In genomic region chr3:46996689-46997452, GRCh38 we compare ENCODE assay signal across 23 cellular contexts. TPM values are rescaled to one million over a fixed set of nuclear protein-coding genes. Genes with fewer than 3 reads are reported as not detected.
DNase-seq lines count a peak whose midpoint lies in the region; ATAC-seq, FAIRE-seq and TF ChIP-seq lines count a peak whose summit lies in the region.
"Had no signal": no experiment of that assay in that cellular context is flagged by ENCODE, and none has a peak within 500 bp of the region (broad histone marks: within the 10 kb centered on the region; RNA-seq: fewer than 3 reads in every experiment).

No MANE protein-coding gene starts in this region.

- H3K27ac Mint-ChIP-seq in activated CD4-positive, alpha-beta T cell treated with anti-CD3 and anti-CD28 coated beads for 36 hours: peak overlapping the region; percentile 47
- peak overlapping the region; percentile 53 to 97 (median 72) for H3K27ac Mint-ChIP-seq in CD8-positive, alpha-beta memory T cell
- H3K27ac Mint-ChIP-seq: activated naive CD8-positive, alpha-beta T cell treated with anti-CD3 and anti-CD28 coated beads for 36 hours had no signal

- H3K18ac ChIP-seq in neuronal stem cell (ENCODE audit: low read length): peak overlapping the region; percentile 17

- CTCF ChIA-PET in activated CD4-positive, alpha-beta T cell treated with anti-CD3 and anti-CD28 coated beads for 36 hours (lab: Charles Lee): interaction anchor here (1.3 to 1.6 kb wide), 2 partner anchors 38 to 49 kb away, joined by 5 read pairs; no protein-coding TSS in a partner anchor
- CTCF ChIA-PET in CD8-positive, alpha-beta memory T cell (lab: Charles Lee): interaction anchor here (1.1 to 3.4 kb wide), 5 partner anchors 12 to 102 kb away, joined by 3 to 15 read pairs (median 5); partner anchors contain the start of gene CCDC12

- H3K36me3 ChIP-seq in CD8-positive, alpha-beta memory T cell (ENCODE audit: insufficient read depth, low read length): peaks cover 30% of the 10 kb centered on the region
- H3K36me3 ChIP-seq in bronchial epithelial cell (ENCODE audit: control insufficient read depth, insufficient read depth, low read length) (peaks cover 60% of the 10 kb centered on the region), neuronal stem cell (replicated peaks in 1 of 2; ENCODE audit: control insufficient read depth in 2 of 2, insufficient read depth in 2 of 2, low read length in 2 of 2) (peaks cover 0 to 2% of the 10 kb centered on the region in 2 donors)

- H3K4me3 Mint-ChIP-seq in activated CD4-positive, alpha-beta T cell treated with anti-CD3 and anti-CD28 coated beads for 36 hours: no peak overlapping the region
- H3K4me3 Mint-ChIP-seq in CD8-positive, alpha-beta memory T cell: no peak overlapping the region
- H3K4me3 Mint-ChIP-seq: activated naive CD8-positive, alpha-beta T cell treated with anti-CD3 and anti-CD28 coated beads for 36 hours; CD4-positive, CD25-positive, alpha-beta regulatory T cell had no signal

- intact Hi-C loops in activated CD4-positive, alpha-beta T cell treated with anti-CD3 and anti-CD28 coated beads for 36 hours (cut with DNase I, micrococcal nuclease): no loop called here

- peaks cover 2% of the 10 kb centered on the region for H3K79me1 ChIP-seq in neuronal stem cell (ENCODE audit: low read depth, low read length)

- no CpG with 5 or more reads among the region's 12 CpGs for WGBS in neuronal stem cell (ENCODE audit: extremely low coverage in 2 of 2, insufficient read length in 2 of 2, insufficient replicate concordance in 1 of 2), 2 donors

- peak overlapping the region; percentile 82 for H2BK5ac ChIP-seq in neuronal stem cell (ENCODE audit: low read length)

- peak overlapping the region; percentile 73 for H2BK12ac ChIP-seq in neuronal stem cell (ENCODE audit: low read length)

- no peak for DNase-seq in activated CD4-positive, alpha-beta T cell treated with anti-CD3 and anti-CD28 coated beads for 36 hours
- DNase-seq in activated CD4-positive, alpha-beta T cell treated with anti-CD3 and anti-CD28 coated beads for 1 hour: no peak
- DNase-seq in CD8-positive, alpha-beta memory T cell: peak in 1 of 5 donors; percentile 42
- peak; percentile 50 for DNase-seq in bronchial epithelial cell (ENCODE audit: low read depth)
- DNase-seq in neuronal stem cell (ENCODE audit: low spot score): no peak
- no peak for DNase-seq in GF-D8 (lab: John Stamatoyannopoulos, UW)
- DNase-seq: activated CD4-positive, CD25-positive, alpha-beta regulatory T cell; activated naive CD8-positive, alpha-beta T cell treated with anti-CD3 and anti-CD28 coated beads for 36 hours; caudate nucleus; CD4-positive, CD25-positive, alpha-beta regulatory T cell; DMS79; hypothalamus; KBM-7; NCI-H1105 treated with DMSO at 0.1 percent for 48 hours; stimulated activated CD4-positive, alpha-beta T cell treated with anti-CD3 and anti-CD28 coated beads, Interleukin-12 subunit alpha, Interleukin-12 subunit beta, amount 100 ng/mL, for 4 hours; stimulated activated naive CD4-positive, alpha-beta T cell treated with Interleukin-2 at 50 U/mL for 16 hours; upper lobe of right lung had no signal

- H3K4me3 ChIP-seq in CD8-positive, alpha-beta memory T cell (ENCODE audit: low read length): no peak overlapping the region
- no peak overlapping the region for H3K4me3 ChIP-seq in bronchial epithelial cell (ENCODE audit: low read depth, low read length)
- no peak overlapping the region for H3K4me3 ChIP-seq in neuronal stem cell (ENCODE audit: low read length in 2 of 2)
- H3K4me3 ChIP-seq: A549, mucosa of descending colon, upper lobe of right lung had no signal

- peaks cover 9% of the 10 kb centered on the region for H3K4me1 Mint-ChIP-seq in activated CD4-positive, alpha-beta T cell treated with anti-CD3 and anti-CD28 coated beads for 36 hours
- peaks cover 17 to 39% (median 18%) of the 10 kb centered on the region in 3 donors for H3K4me1 Mint-ChIP-seq in CD8-positive, alpha-beta memory T cell

- peaks cover 6% of the 10 kb centered on the region for H3K4me1 ChIP-seq in CD8-positive, alpha-beta memory T cell (ENCODE audit: insufficient read depth, low read length)
- peaks cover 3 to 4% of the 10 kb centered on the region in 2 donors for H3K4me1 ChIP-seq in neuronal stem cell (ENCODE audit: control insufficient read depth in 2 of 2, insufficient read depth in 1 of 2, low read depth in 1 of 2, low read length in 2 of 2)
- H3K4me1 ChIP-seq: upper lobe of right lung had no signal

- H2BK15ac ChIP-seq in neuronal stem cell (ENCODE audit: low read length): peak overlapping the region; percentile 43

- no peak for TF ChIP-seq CTCF in bronchial epithelial cell (IDR thresholded peaks at IDR 0.05; ENCODE audit: insufficient read depth, low read length, severe bottlenecking)

- no peak overlapping the region for H4K8ac ChIP-seq in neuronal stem cell (ENCODE audit: low read depth, low read length)

- POLR2A ChIA-PET in activated CD4-positive, alpha-beta T cell treated with anti-CD3 and anti-CD28 coated beads for 36 hours (lab: Charles Lee): no interaction called here
- POLR2A ChIA-PET in CD8-positive, alpha-beta memory T cell (lab: Charles Lee): interaction anchor here (1.2 kb wide), 2 partner anchors 17 kb away, joined by 3 to 4 read pairs; partner anchors contain the start of gene NBEAL2

- H2AK5ac ChIP-seq in neuronal stem cell (ENCODE audit: low read depth, low read length): no peak overlapping the region

- H3K9me3 ChIP-seq in CD8-positive, alpha-beta memory T cell (ENCODE audit: low read length): no peaks in the 10 kb centered on the region
- no peaks in the 10 kb centered on the region for H3K9me3 ChIP-seq in neuronal stem cell (replicated peaks in 1 of 2; ENCODE audit: control insufficient read depth in 2 of 2, insufficient read depth in 1 of 2, low read depth in 1 of 2, low read length in 2 of 2)
- H3K9me3 ChIP-seq: A549, mucosa of descending colon, upper lobe of right lung had no signal

- H3K4me2 ChIP-seq in neuronal stem cell (ENCODE audit: insufficient read depth, low read length, poor library complexity, severe bottlenecking): no peak overlapping the region
- H3K4me2 ChIP-seq: A549 had no signal

- H4K91ac ChIP-seq in neuronal stem cell (ENCODE audit: low read depth, low read length, poor library complexity): no peak overlapping the region

- H3K9ac ChIP-seq in neuronal stem cell (ENCODE audit: low read depth, low read length, poor library complexity): no peak overlapping the region
- H3K9ac ChIP-seq: parathyroid adenoma had no signal

- no peaks in the 10 kb centered on the region for H3K27me3 Mint-ChIP-seq in activated CD4-positive, alpha-beta T cell treated with anti-CD3 and anti-CD28 coated beads for 36 hours
- H3K27me3 Mint-ChIP-seq in CD8-positive, alpha-beta memory T cell: no peaks in the 10 kb centered on the region
- H3K27me3 Mint-ChIP-seq: activated naive CD8-positive, alpha-beta T cell treated with anti-CD3 and anti-CD28 coated beads for 36 hours; CD4-positive, CD25-positive, alpha-beta regulatory T cell had no signal

- no peak for ATAC-seq in activated CD4-positive, alpha-beta T cell treated with anti-CD3 and anti-CD28 coated beads for 36 hours
- ATAC-seq in GM19395 (IDR thresholded peaks at IDR 0.05; ENCODE audit: unreplicated experiment) (no peak), HG03460 (IDR thresholded peaks at IDR 0.05; ENCODE audit: unreplicated experiment) (no peak)
- ATAC-seq: mucosa of descending colon, upper lobe of right lung had no signal

- no peaks in the 10 kb centered on the region for H3K27me3 ChIP-seq in CD8-positive, alpha-beta memory T cell (ENCODE audit: insufficient read depth, low read length, poor library complexity, severe bottlenecking)
- H3K27me3 ChIP-seq in bronchial epithelial cell (ENCODE audit: control insufficient read depth, insufficient read depth, low read length) (no peaks in the 10 kb centered on the region), neuronal stem cell (ENCODE audit: control insufficient read depth in 3 of 3, insufficient read depth in 3 of 3, low read depth in 1 of 3, low read length in 3 of 3) (no peaks in the 10 kb centered on the region)
- H3K27me3 ChIP-seq: upper lobe of right lung had no signal

- H3K27ac ChIP-seq in CD8-positive, alpha-beta memory T cell (ENCODE audit: low read depth, low read length): no peak overlapping the region
- H3K27ac ChIP-seq in neuronal stem cell (replicated peaks; ENCODE audit: low read length): no peak overlapping the region
- H3K27ac ChIP-seq: HL-60, parathyroid adenoma, upper lobe of right lung had no signal

- peak overlapping the region; percentile 66 for H3K4ac ChIP-seq in neuronal stem cell (ENCODE audit: low read length)

- FAIRE-seq in bronchial epithelial cell (lab: Jason Lieb, UNC): no peak
- FAIRE-seq: A549 had no signal

- no peak overlapping the region for H2AFZ ChIP-seq in neuronal stem cell (ENCODE audit: low read length)
- H2AFZ ChIP-seq: parathyroid adenoma had no signal

- peak overlapping the region; percentile 43 for H3K23ac ChIP-seq in neuronal stem cell (ENCODE audit: low read depth, low read length, poor library complexity)

- H3K9me3 Mint-ChIP-seq in activated CD4-positive, alpha-beta T cell treated with anti-CD3 and anti-CD28 coated beads for 36 hours (ENCODE audit: low read depth): no peaks in the 10 kb centered on the region
- no peaks in the 10 kb centered on the region for H3K9me3 Mint-ChIP-seq in CD8-positive, alpha-beta memory T cell
- H3K9me3 Mint-ChIP-seq: activated naive CD8-positive, alpha-beta T cell treated with anti-CD3 and anti-CD28 coated beads for 36 hours; CD4-positive, CD25-positive, alpha-beta regulatory T cell had no signal

- H3K36me3 Mint-ChIP-seq in activated CD4-positive, alpha-beta T cell treated with anti-CD3 and anti-CD28 coated beads for 36 hours (ENCODE audit: low read depth): peaks cover 14% of the 10 kb centered on the region
- H3K36me3 Mint-ChIP-seq in CD8-positive, alpha-beta memory T cell: peaks cover 0 to 79% (median 5%) of the 10 kb centered on the region in 3 donors

- H3K14ac ChIP-seq in neuronal stem cell (ENCODE audit: low read length): no peak overlapping the region

- H2BK120ac ChIP-seq in neuronal stem cell (ENCODE audit: low read depth, low read length): no peak overlapping the region

RNA-seq across cellular contexts. Expression of gene NBEAL2, which starts 17.4 kb away (rescaled TPM):
- 10 to 100 TPM; 83.4 to 84.9 TPM for total RNA-seq in activated CD4-positive, alpha-beta T cell treated with anti-CD3 and anti-CD28 coated beads for 36 hours
- 10 to 100 TPM; 76.2 to 83.5 TPM for total RNA-seq in CD8-positive, alpha-beta memory T cell
- 12.8 TPM for polyA plus RNA-seq in CD8-positive, alpha-beta memory T cell
- total RNA-seq in bronchial epithelial cell: 20.0 and 35.5 TPM in 2 replicates
- polyA plus RNA-seq in neuronal stem cell (2013, experiment 1 of 2): 5.9 TPM
- 6.2 TPM for polyA plus RNA-seq in neuronal stem cell (2013, experiment 2 of 2)

RNA-seq across cellular contexts. Expression of gene CCDC12, which starts 20.3 kb away (rescaled TPM):
- total RNA-seq in activated CD4-positive, alpha-beta T cell treated with anti-CD3 and anti-CD28 coated beads for 36 hours: 10 to 100 TPM; 45.4 to 47.8 TPM
- total RNA-seq in CD8-positive, alpha-beta memory T cell: 10 to 100 TPM; 56.4 to 59.8 TPM
- polyA plus RNA-seq in CD8-positive, alpha-beta memory T cell: 114 TPM
- total RNA-seq in bronchial epithelial cell: 39.2 and 41.9 TPM in 2 replicates
- 56.1 TPM for polyA plus RNA-seq in neuronal stem cell (2013, experiment 1 of 2)
- 55.5 TPM for polyA plus RNA-seq in neuronal stem cell (2013, experiment 2 of 2)
